1 cellular context compared by ENCODE assay signal in the genomic region with DNA sequence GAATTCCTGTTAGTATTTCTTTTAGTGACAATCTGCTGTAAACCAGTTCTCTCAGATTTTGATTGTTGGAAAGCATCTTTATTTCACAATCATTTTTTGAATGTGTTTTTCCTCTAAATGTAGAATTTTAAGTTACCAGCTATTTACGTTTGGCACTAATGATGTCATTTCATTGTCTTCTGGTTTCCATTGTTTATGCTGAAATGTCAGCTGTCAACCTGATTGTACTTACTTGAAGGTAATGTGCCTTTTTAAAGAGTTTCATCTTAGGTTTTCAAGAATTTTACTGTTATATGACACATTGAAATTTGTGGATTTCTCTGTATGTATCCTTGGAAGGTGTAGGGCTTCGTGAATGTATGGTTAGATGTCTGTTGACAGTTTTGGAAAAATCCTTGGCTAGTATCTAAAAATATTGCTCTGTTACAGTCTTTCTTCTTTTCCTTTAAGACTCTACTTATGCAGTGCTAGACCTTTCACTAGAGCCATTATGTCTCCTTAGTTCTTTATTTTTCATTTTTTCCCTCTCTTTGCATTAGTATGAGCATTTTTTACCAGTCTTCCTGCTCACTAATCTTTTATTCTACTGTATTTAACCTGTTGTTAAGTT.
A peak's percentile ranks its signal among the peaks of the same experiment; 100 is the strongest.
TF ChIP-seq lines count a peak whose summit lies in the region.

No MANE protein-coding gene starts in this region.

TF ChIP-seq in HepG2, 621 proteins besides CTCF, POLR2A, EP300 and RAD21:
- TF ChIP-seq KMT2A (CRISPR knock-in tag; IDR thresholded peaks at IDR 0.05) (no peak), ATF7 (IDR thresholded peaks at IDR 0.05) (peak; percentile 83), ATF7 (CRISPR knock-in tag; IDR thresholded peaks at IDR 0.05) (no peak), ZNF317 (CRISPR knock-in tag; IDR thresholded peaks at IDR 0.05) (peak; percentile 100), CREB1 (IDR thresholded peaks at IDR 0.05) (no peak), CREB1 (CRISPR knock-in tag; IDR thresholded peaks at IDR 0.05) (0 out of 2 replicates have a peak, but pooled peaks have one; percentile 27), LBX2 (CRISPR knock-in tag; IDR thresholded peaks at IDR 0.05; ENCODE audit: borderline replicate concordance) (no peak), ATM (IDR thresholded peaks at IDR 0.05; ENCODE audit: borderline replicate concordance) (no peak), HES4 (CRISPR knock-in tag; IDR thresholded peaks at IDR 0.05; ENCODE audit: borderline replicate concordance) (no peak), NFKB2 (CRISPR knock-in tag; IDR thresholded peaks at IDR 0.05; ENCODE audit: borderline replicate concordance) (no peak), HNRNPL (IDR thresholded peaks at IDR 0.05; ENCODE audit: low read depth, low read length) (no peak), ZNF24 (IDR thresholded peaks at IDR 0.05) (peak; percentile 81)
- TF ChIP-seq, protein P1, sequence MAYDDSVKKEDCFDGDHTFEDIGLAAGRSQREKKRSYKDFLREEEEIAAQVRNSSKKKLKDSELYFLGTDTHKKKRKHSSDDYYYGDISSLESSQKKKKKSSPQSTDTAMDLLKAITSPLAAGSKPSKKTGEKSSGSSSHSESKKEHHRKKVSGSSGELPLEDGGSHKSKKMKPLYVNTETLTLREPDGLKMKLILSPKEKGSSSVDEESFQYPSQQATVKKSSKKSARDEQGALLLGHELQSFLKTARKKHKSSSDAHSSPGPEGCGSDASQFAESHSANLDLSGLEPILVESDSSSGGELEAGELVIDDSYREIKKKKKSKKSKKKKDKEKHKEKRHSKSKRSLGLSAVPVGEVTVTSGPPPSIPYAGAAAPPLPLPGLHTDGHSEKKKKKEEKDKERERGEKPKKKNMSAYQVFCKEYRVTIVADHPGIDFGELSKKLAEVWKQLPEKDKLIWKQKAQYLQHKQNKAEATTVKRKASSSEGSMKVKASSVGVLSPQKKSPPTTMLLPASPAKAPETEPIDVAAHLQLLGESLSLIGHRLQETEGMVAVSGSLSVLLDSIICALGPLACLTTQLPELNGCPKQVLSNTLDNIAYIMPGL (CRISPR knock-in tag; IDR thresholded peaks at IDR 0.05; ENCODE audit: borderline replicate concordance in 1 of 2, low read depth in 1 of 2) = no peak
- TF ChIP-seq, protein P2, sequence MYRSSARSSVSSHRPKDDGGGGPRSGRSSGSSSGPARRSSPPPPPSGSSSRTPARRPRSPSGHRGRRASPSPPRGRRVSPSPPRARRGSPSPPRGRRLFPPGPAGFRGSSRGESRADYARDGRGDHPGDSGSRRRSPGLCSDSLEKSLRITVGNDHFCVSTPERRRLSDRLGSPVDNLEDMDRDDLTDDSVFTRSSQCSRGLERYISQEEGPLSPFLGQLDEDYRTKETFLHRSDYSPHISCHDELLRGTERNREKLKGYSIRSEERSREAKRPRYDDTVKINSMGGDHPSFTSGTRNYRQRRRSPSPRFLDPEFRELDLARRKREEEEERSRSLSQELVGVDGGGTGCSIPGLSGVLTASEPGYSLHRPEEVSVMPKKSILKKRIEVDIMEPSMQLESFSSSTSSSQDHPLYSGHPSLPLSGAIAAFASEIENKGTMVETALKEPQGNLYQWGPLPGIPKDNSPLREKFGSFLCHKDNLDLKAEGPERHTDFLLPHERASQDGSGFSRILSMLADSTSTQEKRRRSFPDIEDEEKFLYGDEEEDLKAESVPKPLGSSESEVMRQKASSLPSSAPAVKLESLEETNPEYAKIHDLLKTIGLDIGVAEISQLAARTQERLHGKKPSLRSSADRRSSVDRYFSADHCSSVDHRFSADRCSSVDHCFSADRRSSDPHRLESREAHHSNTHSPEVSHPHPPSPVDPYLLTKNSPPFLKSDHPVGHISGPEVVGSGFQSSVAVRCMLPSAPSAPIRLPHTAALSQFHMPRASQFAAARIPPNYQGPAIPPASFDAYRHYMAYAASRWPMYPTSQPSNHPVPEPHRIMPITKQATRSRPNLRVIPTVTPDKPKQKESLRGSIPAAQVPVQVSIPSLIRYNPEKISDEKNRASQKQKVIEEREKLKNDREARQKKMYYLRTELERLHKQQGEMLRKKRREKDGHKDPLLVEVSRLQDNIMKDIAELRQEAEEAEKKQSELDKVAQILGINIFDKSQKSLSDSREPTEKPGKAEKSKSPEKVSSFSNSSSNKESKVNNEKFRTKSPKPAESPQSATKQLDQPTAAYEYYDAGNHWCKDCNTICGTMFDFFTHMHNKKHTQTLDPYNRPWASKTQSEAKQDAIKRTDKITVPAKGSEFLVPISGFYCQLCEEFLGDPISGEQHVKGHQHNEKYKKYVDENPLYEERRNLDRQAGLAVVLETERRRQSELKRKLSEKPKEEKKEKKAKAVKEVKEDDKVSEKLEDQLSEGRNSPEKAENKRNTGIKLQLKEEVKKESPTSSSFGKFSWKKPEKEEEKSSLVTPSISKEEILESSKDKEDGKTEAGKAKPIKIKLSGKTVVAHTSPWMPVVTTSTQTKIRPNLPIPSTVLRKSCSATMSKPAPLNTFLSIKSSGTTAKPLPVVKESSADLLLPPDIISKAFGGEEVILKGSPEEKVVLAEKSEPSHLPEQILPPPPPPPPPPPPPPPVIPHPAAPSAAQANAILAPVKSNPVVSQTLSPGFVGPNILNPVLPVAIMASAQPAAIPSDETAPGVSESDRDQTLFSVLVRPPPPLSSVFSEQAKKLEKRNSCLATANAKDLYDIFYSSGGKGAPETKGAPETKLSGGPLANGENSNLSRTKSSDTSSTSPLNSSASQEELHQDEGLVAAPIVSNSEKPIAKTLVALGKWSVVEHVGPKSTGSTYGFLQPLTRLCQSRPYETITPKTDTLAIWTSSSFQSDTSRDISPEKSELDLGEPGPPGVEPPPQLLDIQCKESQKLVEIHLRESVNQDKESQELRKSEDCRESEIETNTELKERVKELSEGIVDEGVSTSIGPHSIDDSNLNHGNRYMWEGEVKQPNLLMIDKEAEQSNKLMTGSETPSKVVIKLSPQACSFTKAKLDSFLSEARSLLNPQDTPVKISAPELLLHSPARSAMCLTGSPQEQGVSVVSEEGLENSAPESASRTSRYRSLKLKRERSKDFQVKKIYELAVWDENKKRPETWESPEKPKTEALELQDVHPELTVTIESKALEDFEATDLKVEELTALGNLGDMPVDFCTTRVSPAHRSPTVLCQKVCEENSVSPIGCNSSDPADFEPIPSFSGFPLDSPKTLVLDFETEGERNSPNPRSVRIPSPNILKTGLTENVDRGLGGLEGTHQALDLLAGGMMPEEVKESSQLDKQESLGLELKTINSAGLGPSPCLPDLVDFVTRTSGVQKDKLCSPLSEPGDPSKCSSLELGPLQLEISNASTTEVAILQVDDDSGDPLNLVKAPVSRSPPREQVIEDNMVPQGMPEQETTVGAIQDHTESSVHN (CRISPR knock-in tag; IDR thresholded peaks at IDR 0.05) = no peak
- TF ChIP-seq, protein P3, sequence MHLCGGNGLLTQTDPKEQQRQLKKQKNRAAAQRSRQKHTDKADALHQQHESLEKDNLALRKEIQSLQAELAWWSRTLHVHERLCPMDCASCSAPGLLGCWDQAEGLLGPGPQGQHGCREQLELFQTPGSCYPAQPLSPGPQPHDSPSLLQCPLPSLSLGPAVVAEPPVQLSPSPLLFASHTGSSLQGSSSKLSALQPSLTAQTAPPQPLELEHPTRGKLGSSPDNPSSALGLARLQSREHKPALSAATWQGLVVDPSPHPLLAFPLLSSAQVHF (CRISPR knock-in tag; IDR thresholded peaks at IDR 0.05) = no peak
